ENCODE assay signal across 1 cellular context in the genomic region with DNA sequence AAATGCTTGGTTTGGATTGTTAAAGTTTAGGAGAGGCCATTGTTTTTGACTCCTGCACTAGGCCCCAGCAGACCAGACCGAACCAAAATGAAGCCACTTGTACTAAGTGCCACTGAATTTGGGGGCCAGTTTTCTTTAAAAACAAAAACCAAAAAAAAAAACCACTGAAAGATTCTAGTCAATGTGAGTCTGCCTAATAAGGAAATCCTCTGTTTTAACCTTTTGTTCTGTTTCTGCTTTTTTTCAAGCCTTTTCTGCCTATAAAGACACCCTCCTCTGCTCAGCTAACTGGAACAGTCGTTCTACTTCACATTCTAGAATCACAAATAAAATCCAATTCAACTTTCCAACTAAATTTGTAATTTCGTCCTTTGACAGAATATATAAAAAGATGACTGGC.
TF ChIP-seq lines count a peak whose summit lies in the region.

No MANE protein-coding gene starts in this region.

TF ChIP-seq in GM12878, 131 proteins besides CTCF, POLR2A, EP300 and RAD21 (continued from another document):
- TF ChIP-seq, protein P1, sequence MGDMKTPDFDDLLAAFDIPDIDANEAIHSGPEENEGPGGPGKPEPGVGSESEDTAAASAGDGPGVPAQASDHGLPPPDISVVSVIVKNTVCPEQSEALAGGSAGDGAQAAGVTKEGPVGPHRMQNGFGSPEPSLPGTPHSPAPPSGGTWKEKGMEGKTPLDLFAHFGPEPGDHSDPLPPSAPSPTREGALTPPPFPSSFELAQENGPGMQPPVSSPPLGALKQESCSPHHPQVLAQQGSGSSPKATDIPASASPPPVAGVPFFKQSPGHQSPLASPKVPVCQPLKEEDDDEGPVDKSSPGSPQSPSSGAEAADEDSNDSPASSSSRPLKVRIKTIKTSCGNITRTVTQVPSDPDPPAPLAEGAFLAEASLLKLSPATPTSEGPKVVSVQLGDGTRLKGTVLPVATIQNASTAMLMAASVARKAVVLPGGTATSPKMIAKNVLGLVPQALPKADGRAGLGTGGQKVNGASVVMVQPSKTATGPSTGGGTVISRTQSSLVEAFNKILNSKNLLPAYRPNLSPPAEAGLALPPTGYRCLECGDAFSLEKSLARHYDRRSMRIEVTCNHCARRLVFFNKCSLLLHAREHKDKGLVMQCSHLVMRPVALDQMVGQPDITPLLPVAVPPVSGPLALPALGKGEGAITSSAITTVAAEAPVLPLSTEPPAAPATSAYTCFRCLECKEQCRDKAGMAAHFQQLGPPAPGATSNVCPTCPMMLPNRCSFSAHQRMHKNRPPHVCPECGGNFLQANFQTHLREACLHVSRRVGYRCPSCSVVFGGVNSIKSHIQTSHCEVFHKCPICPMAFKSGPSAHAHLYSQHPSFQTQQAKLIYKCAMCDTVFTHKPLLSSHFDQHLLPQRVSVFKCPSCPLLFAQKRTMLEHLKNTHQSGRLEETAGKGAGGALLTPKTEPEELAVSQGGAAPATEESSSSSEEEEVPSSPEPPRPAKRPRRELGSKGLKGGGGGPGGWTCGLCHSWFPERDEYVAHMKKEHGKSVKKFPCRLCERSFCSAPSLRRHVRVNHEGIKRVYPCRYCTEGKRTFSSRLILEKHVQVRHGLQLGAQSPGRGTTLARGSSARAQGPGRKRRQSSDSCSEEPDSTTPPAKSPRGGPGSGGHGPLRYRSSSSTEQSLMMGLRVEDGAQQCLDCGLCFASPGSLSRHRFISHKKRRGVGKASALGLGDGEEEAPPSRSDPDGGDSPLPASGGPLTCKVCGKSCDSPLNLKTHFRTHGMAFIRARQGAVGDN (IDR thresholded peaks at IDR 0.05): peak; percentile 79
- TF ChIP-seq SP1 (IDR thresholded peaks at IDR 0.05; ENCODE audit: low read depth, low read length) (no peak), RELA (IDR thresholded peaks at IDR 0.05; ENCODE audit: borderline replicate concordance, partially characterized antibody) (no peak), ELK1 (IDR thresholded peaks at IDR 0.05; ENCODE audit: low read depth, low read length) (no peak), MXI1 (IDR thresholded peaks at IDR 0.05; ENCODE audit: low read depth, low read length) (no peak), CEBPZ (IDR thresholded peaks at IDR 0.05; ENCODE audit: low read depth, low read length) (no peak), IRF4 (IDR thresholded peaks at IDR 0.05; ENCODE audit: low read depth, low read length) (no peak), REST (IDR thresholded peaks at IDR 0.05; ENCODE audit: low read depth, low read length) (no peak), TAF1 (IDR thresholded peaks at IDR 0.05; ENCODE audit: borderline replicate concordance, low read depth, low read length) (no peak), CHD4 (IDR thresholded peaks at IDR 0.05) (no peak), TBL1XR1 (IDR thresholded peaks at IDR 0.05; ENCODE audit: low read depth, low read length) (no peak), MEF2B (IDR thresholded peaks at IDR 0.05; ENCODE audit: partially characterized antibody, poor library complexity, severe bottlenecking) (no peak), RUNX3 (IDR thresholded peaks at IDR 0.05; ENCODE audit: low read length) (peak; percentile 35; the same call in 1 of the 2 replicates), ZBED1 (IDR thresholded peaks at IDR 0.05; ENCODE audit: borderline replicate concordance) (no peak), RELB (IDR thresholded peaks at IDR 0.05; ENCODE audit: low read depth) (0 out of 2 replicates have a peak, but pooled peaks have one; percentile 21), FOS (IDR thresholded peaks at IDR 0.05; ENCODE audit: borderline replicate concordance, extremely low read depth, insufficient read length) (no peak), NRF1 (conservative IDR thresholded peaks at IDR 0.05; ENCODE audit: low read depth, low read length) (no peak), ATF3 (IDR thresholded peaks at IDR 0.05; ENCODE audit: borderline replicate concordance, extremely low read depth, low read depth, low read length) (no peak), NBN (IDR thresholded peaks at IDR 0.05) (no peak), ESRRA (IDR thresholded peaks at IDR 0.05; ENCODE audit: low read length) (no peak), SRF (IDR thresholded peaks at IDR 0.05; ENCODE audit: low read depth in 2 of 2, low read length in 2 of 2) (peak in 1 of 2 experiments; percentile 85; a peak in 2 of 4 replicates), GABPA (IDR thresholded peaks at IDR 0.05; ENCODE audit: low read depth) (no peak), E2F4 (IDR thresholded peaks at IDR 0.05; ENCODE audit: low read depth, low read length) (no peak), ZZZ3 (IDR thresholded peaks at IDR 0.05; ENCODE audit: control insufficient read depth, insufficient read length, low read depth) (no peak), ZNF384 (IDR thresholded peaks at IDR 0.05; ENCODE audit: borderline replicate concordance, low read depth, low read length) (peak; percentile 87)
